25 cellular contexts compared by ENCODE assay signal in the genomic region with DNA sequence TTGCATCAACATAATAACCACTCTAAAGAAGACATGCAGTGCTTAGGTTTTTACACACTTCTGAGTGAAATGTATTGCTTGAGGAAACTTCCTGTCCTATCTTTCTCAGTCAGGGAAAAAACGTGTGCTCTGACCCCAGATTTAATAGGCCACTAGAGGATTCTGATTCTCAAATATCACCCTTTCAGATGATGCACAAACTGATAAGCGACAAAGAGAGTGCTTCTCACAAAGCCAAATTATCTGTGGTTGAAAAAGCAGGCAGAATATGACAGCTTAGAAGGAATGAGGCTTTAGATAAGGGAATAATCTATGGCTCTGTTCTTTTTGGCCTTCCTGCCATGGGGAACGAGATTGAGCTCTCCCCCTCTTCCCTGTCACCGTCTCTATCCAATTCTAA.
"Had no signal": no experiment of that assay in that cellular context is flagged by ENCODE, and none has a peak within 500 bp of the region (broad histone marks: within the 10 kb centered on the region; RNA-seq: fewer than 3 reads in every experiment).

No MANE protein-coding gene starts in this region.

- H3K9me3 ChIP-seq: ovary, psoas muscle, right lobe of liver, stomach, thoracic aorta, thyroid gland, upper lobe of left lung, vagina had no signal

- DNase-seq: occipital lobe; ovary; posterior cingulate gyrus; psoas muscle; right cardiac atrium; right lobe of liver; sigmoid colon; small intestine; stimulated activated CD4-positive, alpha-beta T cell treated with anti-CD3 and anti-CD28 coated beads, Interleukin-15, amount 100 ng/mL, for 24 hours; stimulated activated CD4-positive, alpha-beta T cell treated with anti-CD3 and anti-CD28 coated beads, Interleukin-2, amount 100 ng/mL, for 24 hours; stimulated activated CD4-positive, alpha-beta T cell treated with anti-CD3 and anti-CD28 coated beads, Interleukin-2, amount 100 ng/mL, for 48 hours; stimulated activated CD4-positive, alpha-beta T cell treated with anti-CD3 and anti-CD28 coated beads, Interleukin-4, amount 100 ng/mL, for 24 hours; stimulated activated naive B cell treated with anti-CD40 and anti-IgM and Interleukin-4, amounts not matched to agents 10 μg/mL and 1 μg/mL and 100 μg/mL, for 72 hours; stimulated activated naive CD4-positive, alpha-beta T cell treated with Interleukin-2 at 50 U/mL for 16 hours; stomach; thyroid gland; trophoblast cell; upper lobe of left lung had no signal

- FAIRE-seq: small intestine, urothelium cell line had no signal

- H3K36me3 ChIP-seq: neural progenitor cell, ovary, right lobe of liver, sigmoid colon, stomach, thoracic aorta, thyroid gland, tibial nerve, upper lobe of left lung, vagina had no signal

- H2AFZ ChIP-seq: neural progenitor cell, parathyroid adenoma had no signal

- H3K4me3 ChIP-seq: neural progenitor cell, ovary, psoas muscle, right lobe of liver, sigmoid colon, stomach, thoracic aorta, thyroid gland, tibial nerve, upper lobe of left lung, vagina had no signal

- H3K27me3 ChIP-seq: neural progenitor cell, ovary, right lobe of liver, sigmoid colon, stomach, thyroid gland, tibial nerve, upper lobe of left lung, vagina had no signal

- H3K4me2 ChIP-seq: neural progenitor cell had no signal

- ATAC-seq: psoas muscle; right cardiac atrium; right lobe of liver; stimulated activated effector memory CD8-positive, alpha-beta T cell treated with anti-CD3 and anti-CD28 coated beads, Interleukin-12 subunit alpha, Interleukin-12 subunit beta, amount 100 ng/mL, for 72 hours; stimulated activated naive B cell treated with anti-CD40 and anti-IgM and Interleukin-4, amounts not matched to agents 10 μg/mL and 1 μg/mL and 100 μg/mL, for 72 hours had no signal

- H3K9ac ChIP-seq: neural progenitor cell, parathyroid adenoma had no signal

- H3K27ac ChIP-seq: neural progenitor cell, ovary, parathyroid adenoma, psoas muscle, right lobe of liver, sigmoid colon, stomach, thoracic aorta, thyroid gland, tibial nerve, upper lobe of left lung, vagina had no signal

- H3K4me1 ChIP-seq: neural progenitor cell, parathyroid adenoma, psoas muscle, sigmoid colon, tibial nerve, upper lobe of left lung, vagina had no signal

- H3K79me2 ChIP-seq: parathyroid adenoma had no signal
